ENCODE assay signal across 1 cellular context in the genomic region with DNA sequence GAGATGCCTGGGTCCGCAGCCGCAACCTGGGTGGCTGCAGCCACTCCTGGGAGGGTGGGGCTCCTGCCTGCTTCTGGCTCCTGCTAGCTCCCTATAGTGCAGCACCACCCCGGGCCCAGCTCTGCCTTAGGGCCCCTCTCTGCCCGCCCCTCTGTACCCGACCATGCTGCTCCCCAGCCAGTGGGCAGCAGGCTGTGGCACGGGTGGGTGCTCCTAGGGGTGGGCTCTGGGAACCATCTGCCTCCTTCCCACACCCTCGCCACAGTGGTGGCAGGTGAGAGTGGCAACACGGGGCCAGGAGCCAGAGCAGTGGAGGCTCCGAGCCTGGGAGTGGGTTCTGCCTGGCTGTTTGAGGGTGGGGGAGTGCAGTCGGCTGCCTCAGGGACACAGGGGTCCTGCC.
TF ChIP-seq lines count a peak whose summit lies in the region.

No MANE protein-coding gene starts in this region.

TF ChIP-seq in H1, 55 proteins besides CTCF, POLR2A, EP300 and RAD21:
- TF ChIP-seq BRCA1 (IDR thresholded peaks at IDR 0.05; ENCODE audit: low read depth, low read length): no peak
- no peak for TF ChIP-seq CBX5 (IDR thresholded peaks at IDR 0.05; ENCODE audit: low read depth, low read length)
